In genomic region chr3:12929801-12930200, GRCh38 we compare ENCODE assay signal across 23 cellular contexts.
DNase-seq lines count a peak whose midpoint lies in the region; ATAC-seq and TF ChIP-seq lines count a peak whose summit lies in the region.
"Had no signal": no experiment of that assay in that cellular context is flagged by ENCODE, and none has a peak within 500 bp of the region (broad histone marks: within the 10 kb centered on the region; RNA-seq: fewer than 3 reads in every experiment).

No MANE protein-coding gene starts in this region.

- no peaks in the 10 kb centered on the region for H3K27me3 ChIP-seq in CD4-positive, alpha-beta memory T cell (ENCODE audit: insufficient read depth, low read length)
- H3K27me3 ChIP-seq in lower lobe of right lung (ENCODE audit: low read depth) (no peaks in the 10 kb centered on the region), spleen (replicated peaks in 1 of 7) (no peaks in the 10 kb centered on the region)
- H3K27me3 ChIP-seq: neutrophil had no signal

- no peak for TF ChIP-seq POLR2A in spleen (IDR thresholded peaks at IDR 0.05)

- peaks cover 73% of the 10 kb centered on the region for H3K36me3 ChIP-seq in CD4-positive, alpha-beta memory T cell (ENCODE audit: insufficient read depth, low read length)
- H3K36me3 ChIP-seq in lower lobe of right lung (peaks cover 66% of the 10 kb centered on the region), spleen (peaks cover 0 to 100% (median 82%) of the 10 kb centered on the region in 6 donors)

- H3K4me1 ChIP-seq in CD4-positive, alpha-beta memory T cell (ENCODE audit: insufficient read depth, low read length) = peaks cover 29% of the 10 kb centered on the region
- H3K4me1 ChIP-seq in lower lobe of right lung (peaks cover 31% of the 10 kb centered on the region), spleen (peaks cover 9 to 100% (median 43%) of the 10 kb centered on the region in 6 donors)

- POLR2A ChIA-PET in activated CD4-positive, alpha-beta T cell treated with anti-CD3 and anti-CD28 coated beads, Interleukin-2, amount 10 ng/mL, durations not matched to agents 7 days and 5 days (lab: Charles Lee) = no interaction called here
- POLR2A ChIA-PET in CD4-positive, alpha-beta memory T cell (lab: Charles Lee; ENCODE audit: partially characterized antibody) = no interaction called here
- POLR2A ChIA-PET in activated B cell treated with CpG ODN at 0.5 μM for 24 hours (lab: Charles Lee) = no interaction called here

- TF ChIP-seq CTCF in activated B cell treated with CpG ODN at 0.5 μM for 24 hours (IDR thresholded peaks at IDR 0.05) (no peak), lower lobe of right lung (IDR thresholded peaks at IDR 0.05) (no peak), GM13976 (IDR thresholded peaks at IDR 0.05; ENCODE audit: borderline replicate concordance, control extremely low read depth, extremely low read depth, insufficient read depth, missing control alignments) (no peak), spleen (IDR thresholded peaks at IDR 0.05 in 8 of 11, conservative IDR thresholded peaks at IDR 0.05 in 3 of 11) (no peak)

- in situ Hi-C loops in GM13976 (cut with MboI; ENCODE audit: low sequenced_read_pairs, unreplicated experiment) = no loop called here

- peaks cover 11% of the 10 kb centered on the region for H3K36me3 Mint-ChIP-seq in activated CD4-positive, alpha-beta T cell treated with anti-CD3 and anti-CD28 coated beads, Interleukin-2, amount 10 ng/mL, durations not matched to agents 7 days and 5 days (ENCODE audit: low read depth)
- peaks cover 10 to 64% of the 10 kb centered on the region in 2 donors for H3K36me3 Mint-ChIP-seq in CD4-positive, alpha-beta memory T cell
- H3K36me3 Mint-ChIP-seq in activated B cell treated with CpG ODN at 0.5 μM for 24 hours (ENCODE audit: low read depth) (peaks cover 92% of the 10 kb centered on the region), immature natural killer cell (peaks cover 0 to 11% (median 5%) of the 10 kb centered on the region in 3 donors)
- H3K36me3 Mint-ChIP-seq: mesothelial cell of epicardium had no signal

- intact Hi-C loops in CD4-positive, alpha-beta memory T cell (cut with micrococcal nuclease) = no loop called here
- intact Hi-C loops in activated B cell treated with CpG ODN at 0.5 μM for 24 hours (cut with micrococcal nuclease) = no loop called here
- intact Hi-C loops in lower lobe of right lung (cut with DNase I) = no loop called here
- intact Hi-C loops in spleen (cut with DNase I; ENCODE audit: low total_unique reads) = no loop called here

- H3K4me3 Mint-ChIP-seq in activated CD4-positive, alpha-beta T cell treated with anti-CD3 and anti-CD28 coated beads, Interleukin-2, amount 10 ng/mL, durations not matched to agents 7 days and 5 days = no peak overlapping the region
- no peak overlapping the region for H3K4me3 Mint-ChIP-seq in CD4-positive, alpha-beta memory T cell
- H3K4me3 Mint-ChIP-seq in activated B cell treated with CpG ODN at 0.5 μM for 24 hours (no peak overlapping the region), immature natural killer cell (no peak overlapping the region)
- H3K4me3 Mint-ChIP-seq: H9; mesothelial cell of epicardium; stimulated activated naive CD8-positive, alpha-beta T cell treated with anti-CD3 and anti-CD28 coated beads, Interleukin-15, amount 100 ng/mL, for 72 hours had no signal

- H3K27ac Mint-ChIP-seq in activated CD4-positive, alpha-beta T cell treated with anti-CD3 and anti-CD28 coated beads, Interleukin-2, amount 10 ng/mL, durations not matched to agents 7 days and 5 days = peak overlapping the region; percentile 63
- H3K27ac Mint-ChIP-seq in CD4-positive, alpha-beta memory T cell = peak overlapping the region in 5 of 7 donors; percentile 46 to 82 (median 74)
- H3K27ac Mint-ChIP-seq in activated B cell treated with CpG ODN at 0.5 μM for 24 hours = peak overlapping the region; percentile 30
- peak overlapping the region; percentile 37 to 85 (median 70) for H3K27ac Mint-ChIP-seq in immature natural killer cell
- H3K27ac Mint-ChIP-seq: mesothelial cell of epicardium; stimulated activated naive CD8-positive, alpha-beta T cell treated with anti-CD3 and anti-CD28 coated beads, Interleukin-15, amount 100 ng/mL, for 72 hours had no signal

- no peak overlapping the region for H3K27ac ChIP-seq in CD4-positive, alpha-beta memory T cell (ENCODE audit: low read depth, low read length)
- H3K27ac ChIP-seq in lower lobe of right lung (no peak overlapping the region), spleen (peak overlapping the region in 1 of 8 donors; percentile 10)
- H3K27ac ChIP-seq: neutrophil had no signal

- ATAC-seq in activated B cell treated with CpG ODN at 0.5 μM for 24 hours (ENCODE audit: low read depth) (no peak), lower lobe of right lung (no peak)
- ATAC-seq: left cardiac atrium; SK-N-SH treated with all-trans-retinoic acid at 6 μM for 48 hours; stimulated activated naive CD8-positive, alpha-beta T cell treated with anti-CD3 and anti-CD28 coated beads, Interleukin-15, amount 100 ng/mL, for 72 hours had no signal

- H3K27me3 Mint-ChIP-seq in activated CD4-positive, alpha-beta T cell treated with anti-CD3 and anti-CD28 coated beads, Interleukin-2, amount 10 ng/mL, durations not matched to agents 7 days and 5 days = no peaks in the 10 kb centered on the region
- H3K27me3 Mint-ChIP-seq in CD4-positive, alpha-beta memory T cell = no peaks in the 10 kb centered on the region
- H3K27me3 Mint-ChIP-seq in activated B cell treated with CpG ODN at 0.5 μM for 24 hours (no peaks in the 10 kb centered on the region), immature natural killer cell (ENCODE audit: low read depth in 3 of 3) (peaks cover 0 to 2% (median 2%) of the 10 kb centered on the region in 3 donors)
- H3K27me3 Mint-ChIP-seq: IgD-negative memory B cell; stimulated activated naive CD8-positive, alpha-beta T cell treated with anti-CD3 and anti-CD28 coated beads, Interleukin-15, amount 100 ng/mL, for 72 hours had no signal

- CTCF ChIA-PET in activated CD4-positive, alpha-beta T cell treated with anti-CD3 and anti-CD28 coated beads, Interleukin-2, amount 10 ng/mL, durations not matched to agents 7 days and 5 days (lab: Charles Lee) = interaction anchor here (0.6 to 1.6 kb wide), 4 partner anchors 9 to 162 kb away, joined by 3 read pairs; no protein-coding TSS in a partner anchor
- CTCF ChIA-PET in CD4-positive, alpha-beta memory T cell (lab: Charles Lee; ENCODE audit: partially characterized antibody) = no interaction called here
- CTCF ChIA-PET in activated B cell treated with CpG ODN at 0.5 μM for 24 hours (lab: Charles Lee) = interaction anchor here (0.7 kb wide), 1 partner anchor 65 kb away, joined by 3 read pairs; no protein-coding TSS in a partner anchor

- H3K4me1 Mint-ChIP-seq in activated CD4-positive, alpha-beta T cell treated with anti-CD3 and anti-CD28 coated beads, Interleukin-2, amount 10 ng/mL, durations not matched to agents 7 days and 5 days = peaks cover 14% of the 10 kb centered on the region
- peaks cover 9 to 39% (median 22%) of the 10 kb centered on the region in 4 donors for H3K4me1 Mint-ChIP-seq in CD4-positive, alpha-beta memory T cell
- H3K4me1 Mint-ChIP-seq in activated B cell treated with CpG ODN at 0.5 μM for 24 hours = peaks cover 40% of the 10 kb centered on the region
- H3K4me1 Mint-ChIP-seq in immature natural killer cell = peaks cover 36 to 47% of the 10 kb centered on the region in 2 donors
- H3K4me1 Mint-ChIP-seq: H9, mesothelial cell of epicardium had no signal

- DNase-seq in activated CD4-positive, alpha-beta T cell treated with anti-CD3 and anti-CD28 coated beads, Interleukin-2, amount 10 ng/mL, durations not matched to agents 7 days and 5 days = no peak
- DNase-seq in activated CD4-positive, alpha-beta T cell treated with anti-CD3 and anti-CD28 coated beads, Interleukin-2, amount 50 U/mL, for 4 hours = no peak
- DNase-seq in CD4-positive, alpha-beta memory T cell = no peak
- DNase-seq in activated B cell treated with CpG ODN at 0.5 μM for 24 hours = no peak
- no peak for DNase-seq in immature natural killer cell
- no peak for DNase-seq in lower lobe of right lung
- no peak for DNase-seq in GM13976 (ENCODE audit: low spot score)
- DNase-seq in spleen = no peak
- DNase-seq: COR-L47; cortex of kidney; EL; H9; left cardiac atrium; MM.1S; NCI-H146; NCI-H345; NK-92 treated with Interleukin-12 subunit alpha and Interleukin-12 subunit beta, amount 100 ng/mL, for 24 hours; RPMI8226; stimulated activated naive CD8-positive, alpha-beta T cell treated with anti-CD3 and anti-CD28 coated beads, Interleukin-15, amount 100 ng/mL, for 72 hours had no signal

- no peaks in the 10 kb centered on the region for H3K9me3 ChIP-seq in CD4-positive, alpha-beta memory T cell (ENCODE audit: control insufficient read depth in 1 of 2, low read length in 2 of 2)
- H3K9me3 ChIP-seq in lower lobe of right lung (no peaks in the 10 kb centered on the region), spleen (no peaks in the 10 kb centered on the region)
- H3K9me3 ChIP-seq: neutrophil had no signal

- H3K9me3 Mint-ChIP-seq in activated CD4-positive, alpha-beta T cell treated with anti-CD3 and anti-CD28 coated beads, Interleukin-2, amount 10 ng/mL, durations not matched to agents 7 days and 5 days = no peaks in the 10 kb centered on the region
- peaks cover 0 to 2% (median 0%) of the 10 kb centered on the region in 8 donors for H3K9me3 Mint-ChIP-seq in CD4-positive, alpha-beta memory T cell
- H3K9me3 Mint-ChIP-seq in activated B cell treated with CpG ODN at 0.5 μM for 24 hours (no peaks in the 10 kb centered on the region), immature natural killer cell (no peaks in the 10 kb centered on the region)
- H3K9me3 Mint-ChIP-seq: H9; IgD-negative memory B cell; mesothelial cell of epicardium; stimulated activated naive CD8-positive, alpha-beta T cell treated with anti-CD3 and anti-CD28 coated beads, Interleukin-15, amount 100 ng/mL, for 72 hours had no signal

- H3K4me3 ChIP-seq in CD4-positive, alpha-beta memory T cell (ENCODE audit: low read length in 2 of 2) = no peak overlapping the region
- H3K4me3 ChIP-seq in lower lobe of right lung (no peak overlapping the region), spleen (no peak overlapping the region)

- 70 to 87% (median 82%) methylated on average over 4 to 6 of the region's 6 CpGs for WGBS in spleen, 5 donors
